Comparison of ENCODE assay signal across 8 cellular contexts in genomic region chr12:2034633-2035420, GRCh38.
DNase-seq lines count a peak whose midpoint lies in the region; ATAC-seq lines count a peak whose summit lies in the region.

No MANE protein-coding gene starts in this region.

- ATAC-seq in GM18861 (IDR thresholded peaks at IDR 0.05; ENCODE audit: unreplicated experiment) (peak; percentile 75), HG03571 (IDR thresholded peaks at IDR 0.05; ENCODE audit: unreplicated experiment) (peak; percentile 80)

- peak; percentile 83 for DNase-seq in 8988T
- peak; percentile 78 to 82 for DNase-seq in NOMO-1 (lab: John Stamatoyannopoulos, UW; ENCODE audit: unreplicated experiment in 2 of 2)
- peak; percentile 90 for DNase-seq in activated CD8-positive, alpha-beta memory T cell treated with anti-CD3 and anti-CD28 coated beads, Interleukin-2, amount 50 U/mL, for 4 hours
- DNase-seq in epidermal melanocyte (ENCODE audit: insufficient read length, low spot score): peak; percentile 67
- peak; percentile 66 for DNase-seq in middle frontal gyrus (ENCODE audit: extremely low spot score, low spot score)
- peak; percentile 76 to 79 for DNase-seq in stimulated activated CD8-positive, alpha-beta memory T cell treated with anti-CD3 and anti-CD28 coated beads, Interleukin-15, amount 100 ng/mL, for 48 hours (ENCODE audit: low read depth in 2 of 2)

Comparison
In these comparisons a context has a peak if more than half of its experiments do, and no peak if none do; other contexts are left out.
1. Peak in every context shown above with its lines: DNase-seq and ATAC-seq.